17 cellular contexts compared by ENCODE assay signal in genomic region chr22:27242474-27242873, GRCh38.
A peak's percentile ranks its signal among the peaks of the same experiment; 100 is the strongest.
DNase-seq lines count a peak whose midpoint lies in the region; ATAC-seq and TF ChIP-seq lines count a peak whose summit lies in the region.
"Had no signal": no experiment of that assay in that cellular context is flagged by ENCODE, and none has a peak within 500 bp of the region (broad histone marks: within the 10 kb centered on the region; RNA-seq: fewer than 3 reads in every experiment).

No MANE protein-coding gene starts in this region.

- H3K4me3 ChIP-seq in ascending aorta (no peak overlapping the region), endodermal cell (ENCODE audit: low read length) (no peak overlapping the region), neural progenitor cell (no peak overlapping the region), thoracic aorta (no peak overlapping the region)
- H3K4me3 ChIP-seq: BLaER1, SJSA1 had no signal

- H3K9me3 Mint-ChIP-seq in endodermal cell (no peaks in the 10 kb centered on the region), neural progenitor cell (peaks cover 6% of the 10 kb centered on the region)
- H3K9me3 Mint-ChIP-seq in activated CD8-positive, alpha-beta T cell treated with anti-CD3 and anti-CD28 coated beads, Interleukin-2, amount 10 ng/mL, durations not matched to agents 7 days and 5 days (ENCODE audit: insufficient read depth), result no peaks in the 10 kb centered on the region
- H3K9me3 Mint-ChIP-seq: CD4-positive, alpha-beta T cell had no signal

- no peak overlapping the region for H3K4me2 ChIP-seq in neural progenitor cell
- H3K4me2 ChIP-seq: BLaER1 had no signal

- no peak overlapping the region for H3K9ac ChIP-seq in endodermal cell (ENCODE audit: extremely low read depth, low read length, poor library complexity, severe bottlenecking)
- H3K9ac ChIP-seq in neural progenitor cell, result no peak overlapping the region
- H3K9ac ChIP-seq: BLaER1 had no signal

- no peak overlapping the region for H3K4me3 Mint-ChIP-seq in endodermal cell
- no peak overlapping the region for H3K4me3 Mint-ChIP-seq in neural progenitor cell
- H3K4me3 Mint-ChIP-seq in activated CD8-positive, alpha-beta T cell treated with anti-CD3 and anti-CD28 coated beads, Interleukin-2, amount 10 ng/mL, durations not matched to agents 7 days and 5 days, result no peak overlapping the region
- H3K4me3 Mint-ChIP-seq: CD4-positive, alpha-beta T cell; IgD-negative memory B cell had no signal

- H3K4me1 Mint-ChIP-seq in endodermal cell (no peaks in the 10 kb centered on the region), neural progenitor cell (peaks cover 69% of the 10 kb centered on the region)
- H3K4me1 Mint-ChIP-seq in activated CD8-positive, alpha-beta T cell treated with anti-CD3 and anti-CD28 coated beads, Interleukin-2, amount 10 ng/mL, durations not matched to agents 7 days and 5 days (ENCODE audit: low read depth), result peaks cover 6% of the 10 kb centered on the region
- H3K4me1 Mint-ChIP-seq: IgD-negative memory B cell had no signal

- ATAC-seq in thoracic aorta (ENCODE audit: insufficient number of reproducible peaks, low FRiP score, low read depth), result no peak
- no peak for ATAC-seq in activated CD8-positive, alpha-beta T cell treated with anti-CD3 and anti-CD28 coated beads, Interleukin-2, amount 10 ng/mL, durations not matched to agents 7 days and 5 days
- ATAC-seq in HG02642 (IDR thresholded peaks at IDR 0.05; ENCODE audit: poor library complexity, unreplicated experiment), result no peak
- ATAC-seq: Panc1 had no signal

- H2AFZ ChIP-seq in neural progenitor cell (replicated peaks), result no peak overlapping the region

- CTCF ChIA-PET in activated CD8-positive, alpha-beta T cell treated with anti-CD3 and anti-CD28 coated beads, Interleukin-2, amount 10 ng/mL, durations not matched to agents 7 days and 5 days (lab: Charles Lee), result no interaction called here

- intact Hi-C loops in ascending aorta (cut with DNase I), result no loop called here

- whole genome bisulfite sequencing in endodermal cell (ENCODE audit: insufficient coverage in 1 of 2, insufficient read length in 1 of 2), 2 experiments, result 77 to 89% methylated on average over 1 to 6 of the region's 6 CpGs

- H3K4me1 ChIP-seq in ascending aorta (peaks cover 15 to 28% of the 10 kb centered on the region in 2 donors), endodermal cell (ENCODE audit: control insufficient read depth, insufficient read depth, low read length) (no peaks in the 10 kb centered on the region), neural progenitor cell (peaks cover under 1% of the 10 kb centered on the region), thoracic aorta (ENCODE audit: control insufficient read depth in 1 of 2, low read depth in 2 of 2) (peaks cover 19 to 60% of the 10 kb centered on the region in 2 donors)

- POLR2A ChIA-PET in activated CD8-positive, alpha-beta T cell treated with anti-CD3 and anti-CD28 coated beads, Interleukin-2, amount 10 ng/mL, durations not matched to agents 7 days and 5 days (lab: Charles Lee), result no interaction called here

- H3K9me3 ChIP-seq in ascending aorta (no peaks in the 10 kb centered on the region), endodermal cell (ENCODE audit: control insufficient read depth, low read length) (no peaks in the 10 kb centered on the region), neural progenitor cell (ENCODE audit: low read depth) (no peaks in the 10 kb centered on the region), thoracic aorta (no peaks in the 10 kb centered on the region)
- H3K9me3 ChIP-seq: BLaER1, SJSA1 had no signal

- DNase-seq in ascending aorta (ENCODE audit: low spot score in 2 of 2) (no peak), endodermal cell (no peak), neural progenitor cell (ENCODE audit: low spot score) (no peak), thoracic aorta (ENCODE audit: low spot score) (no peak), RKO (ENCODE audit: low spot score) (no peak), NCI-H187 treated with DMSO at 0.1 percent for 48 hours (lab: John Stamatoyannopoulos, UW) (no peak)
- DNase-seq in activated CD8-positive, alpha-beta T cell treated with anti-CD3 and anti-CD28 coated beads, Interleukin-2, amount 10 ng/mL, durations not matched to agents 7 days and 5 days, result no peak
- DNase-seq: CD4-positive, alpha-beta T cell; COR-L47; NCI-H2081; NCI-H345; NCI-H82 had no signal

- TF ChIP-seq CTCF in ascending aorta (IDR thresholded peaks at IDR 0.05), result no peak
- TF ChIP-seq CTCF in endodermal cell (conservative IDR thresholded peaks at IDR 0.05), result no peak
- TF ChIP-seq CTCF in neural progenitor cell (IDR thresholded peaks at IDR 0.05), result no peak
- TF ChIP-seq CTCF in thoracic aorta (IDR thresholded peaks at IDR 0.05), result no peak

- H3K27me3 Mint-ChIP-seq in endodermal cell (ENCODE audit: insufficient read depth) (peaks cover 4% of the 10 kb centered on the region), neural progenitor cell (ENCODE audit: insufficient read depth, low read depth) (peaks cover 26% of the 10 kb centered on the region)
- H3K27me3 Mint-ChIP-seq in activated CD8-positive, alpha-beta T cell treated with anti-CD3 and anti-CD28 coated beads, Interleukin-2, amount 10 ng/mL, durations not matched to agents 7 days and 5 days (ENCODE audit: low read depth), result no peaks in the 10 kb centered on the region

- no peaks in the 10 kb centered on the region for H3K79me2 ChIP-seq in neural progenitor cell (ENCODE audit: low read depth)

- no peaks in the 10 kb centered on the region for H3K27me3 ChIP-seq in ascending aorta
- H3K27me3 ChIP-seq in endodermal cell (ENCODE audit: control insufficient read depth, insufficient read depth, low read length, poor library complexity, severe bottlenecking), result no peaks in the 10 kb centered on the region
- no peaks in the 10 kb centered on the region for H3K27me3 ChIP-seq in neural progenitor cell
- H3K27me3 ChIP-seq in thoracic aorta (replicated peaks; ENCODE audit: insufficient read depth), result no peaks in the 10 kb centered on the region
- H3K27me3 ChIP-seq: BLaER1, SJSA1 had no signal

- no peaks in the 10 kb centered on the region for H3F3A ChIP-seq in neural progenitor cell (ENCODE audit: low read depth)

- H3K36me3 Mint-ChIP-seq in endodermal cell (ENCODE audit: low read depth) (no peaks in the 10 kb centered on the region), neural progenitor cell (no peaks in the 10 kb centered on the region)
- H3K36me3 Mint-ChIP-seq in activated CD8-positive, alpha-beta T cell treated with anti-CD3 and anti-CD28 coated beads, Interleukin-2, amount 10 ng/mL, durations not matched to agents 7 days and 5 days (ENCODE audit: low read depth), result no peaks in the 10 kb centered on the region
- H3K36me3 Mint-ChIP-seq: IgD-negative memory B cell had no signal

- H3K36me3 ChIP-seq in ascending aorta (no peaks in the 10 kb centered on the region), endodermal cell (ENCODE audit: control insufficient read depth, insufficient read depth, low read length) (no peaks in the 10 kb centered on the region), neural progenitor cell (no peaks in the 10 kb centered on the region), thoracic aorta (no peaks in the 10 kb centered on the region)
- H3K36me3 ChIP-seq: BLaER1, SJSA1 had no signal

- H4K20me1 ChIP-seq in neural progenitor cell (ENCODE audit: low read depth), result no peaks in the 10 kb centered on the region
- H4K20me1 ChIP-seq: BLaER1 had no signal

- H3K27ac ChIP-seq in ascending aorta (peak overlapping the region; percentile 16 to 77), endodermal cell (ENCODE audit: low read depth, low read length) (peak overlapping the region; percentile 67), neural progenitor cell (no peak overlapping the region), thoracic aorta (peak overlapping the region; percentile 64 to 68)
- H3K27ac ChIP-seq: BLaER1, SJSA1 had no signal

- H3K27ac Mint-ChIP-seq in endodermal cell (no peak overlapping the region), neural progenitor cell (peak overlapping the region; percentile 9)
- no peak overlapping the region for H3K27ac Mint-ChIP-seq in activated CD8-positive, alpha-beta T cell treated with anti-CD3 and anti-CD28 coated beads, Interleukin-2, amount 10 ng/mL, durations not matched to agents 7 days and 5 days
- H3K27ac Mint-ChIP-seq: CD4-positive, alpha-beta T cell; IgD-negative memory B cell had no signal
